In genomic region chr1:3710251-3710650, GRCh38 we compare ENCODE assay signal across 7 cellular contexts. TPM values are rescaled to one million over a fixed set of nuclear protein-coding genes. Genes with fewer than 3 reads are reported as not detected.
"Had no signal": no experiment of that assay in that cellular context is flagged by ENCODE, and none has a peak within 500 bp of the region (broad histone marks: within the 10 kb centered on the region; RNA-seq: fewer than 3 reads in every experiment).

No MANE protein-coding gene starts in this region.

- H2AFZ ChIP-seq: GM23338 had no signal

- DNase-seq: H9, HCEC 1CT, IMR-90 had no signal

- H3K9me3 Mint-ChIP-seq: GM23338, H9 had no signal

- ATAC-seq: GM23338, K562 had no signal

- H3K27ac Mint-ChIP-seq: GM23338, H9 had no signal

- H3K4me2 ChIP-seq: GM23338 had no signal

- H3K4me3 ChIP-seq: GM23338, K562 had no signal

- H3K4me3 Mint-ChIP-seq: GM23338 had no signal

RNA-seq across cellular contexts. Expression of gene CCDC27, which starts 42.0 kb away (rescaled TPM):
- total RNA-seq: H1, H9, HT-29, IMR-90 had no signal

RNA-seq across cellular contexts. Expression of gene TP73, which starts 57.9 kb away (rescaled TPM):
- total RNA-seq: IMR-90 had no signal
